19 cellular contexts compared by ENCODE assay signal in the genomic region with DNA sequence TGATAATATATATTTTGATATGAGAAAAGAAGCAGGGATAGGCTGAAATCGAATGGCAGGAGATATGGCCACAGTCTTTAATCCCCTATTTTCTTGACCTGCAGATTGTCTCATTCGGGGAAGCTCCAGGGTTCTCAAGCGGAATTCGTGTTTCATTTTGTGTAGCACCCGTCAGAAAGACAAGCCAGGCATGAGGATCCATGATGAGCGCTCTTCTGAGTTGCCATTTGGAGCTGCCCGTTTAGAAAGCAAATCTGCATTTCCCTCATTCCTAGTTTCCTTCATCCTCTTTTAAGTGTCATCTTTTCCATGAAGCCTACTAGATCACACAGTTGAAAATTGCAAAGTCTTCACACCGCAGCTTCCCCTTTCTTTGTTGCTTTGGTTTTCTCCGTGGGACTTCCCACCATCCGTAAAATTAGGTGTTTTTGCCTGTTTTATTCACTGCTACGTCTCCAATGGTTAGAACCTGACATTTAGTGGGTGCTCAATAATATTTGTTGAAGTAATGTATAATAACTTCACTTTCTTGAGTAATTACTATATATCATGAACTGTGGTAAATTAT. TPM values are rescaled to one million over a fixed set of nuclear protein-coding genes. Genes with fewer than 3 reads are reported as not detected.
"Had no signal": no experiment of that assay in that cellular context is flagged by ENCODE, and none has a peak within 500 bp of the region (broad histone marks: within the 10 kb centered on the region; RNA-seq: fewer than 3 reads in every experiment).

No MANE protein-coding gene starts in this region.

- ATAC-seq: activated CD4-positive, alpha-beta T cell treated with anti-CD3 and anti-CD28 coated beads for 36 hours; activated CD8-positive, alpha-beta T cell treated with anti-CD3 and anti-CD28 coated beads for 36 hours; left lung; psoas muscle; stimulated activated naive CD8-positive, alpha-beta T cell treated with anti-CD3 and anti-CD28 coated beads, Interleukin-15, Interleukin-2, amounts not matched to agents 100 U/mL and 50 U/mL, for 24 hours had no signal

- H3K27me3 ChIP-seq: cardiac muscle cell, heart left ventricle, left lung, sigmoid colon, testis had no signal

- DNase-seq: activated CD4-positive, alpha-beta T cell treated with anti-CD3 and anti-CD28 coated beads for 36 hours; activated CD8-positive, alpha-beta memory T cell treated with anti-CD3 and anti-CD28 coated beads, Interleukin-2, amount 50 U/mL, for 48 hours; activated CD8-positive, alpha-beta T cell treated with anti-CD3 and anti-CD28 coated beads for 36 hours; activated naive CD4-positive, alpha-beta T cell treated with Interleukin-2 at 50 U/mL for 16 hours; effector CD8-positive, alpha-beta T cell; heart left ventricle; left lung; mesendoderm; nephron progenitor cell; psoas muscle; sigmoid colon; stimulated activated CD4-positive, alpha-beta T cell treated with anti-CD3 and anti-CD28 coated beads, Interleukin-2, amount 100 ng/mL, for 48 hours; stimulated activated naive CD8-positive, alpha-beta T cell treated with anti-CD3 and anti-CD28 coated beads, Interleukin-15, Interleukin-2, amounts not matched to agents 100 U/mL and 50 U/mL, for 24 hours; testis had no signal

- H3K27ac ChIP-seq: cardiac muscle cell, psoas muscle, testis, VCaP had no signal

- H3K9me3 ChIP-seq: heart left ventricle, left lung, psoas muscle, sigmoid colon, testis had no signal

- H3K4me1 ChIP-seq: psoas muscle, sigmoid colon had no signal

- FAIRE-seq: colon, frontal cortex had no signal

- H3K36me3 ChIP-seq: cardiac muscle cell, sigmoid colon had no signal

- H3K4me3 ChIP-seq: cardiac muscle cell, heart left ventricle, left lung, psoas muscle, sigmoid colon, testis had no signal

RNA-seq across cellular contexts. Expression of a gene that starts 16.9 kb away (rescaled TPM):
- total RNA-seq: activated CD4-positive, alpha-beta T cell treated with anti-CD3 and anti-CD28 coated beads for 36 hours; activated CD8-positive, alpha-beta T cell treated with anti-CD3 and anti-CD28 coated beads for 36 hours; activated T-helper 1 cell treated with anti-CD3 and anti-CD28 coated beads, Interleukin-12 subunit alpha, Interleukin-12 subunit beta, Interleukin-2, Interleukin-4 antibody, amounts not matched to agents 30 ng/mL and 10 ng/mL and 1 ng/mL, durations not matched to agents 14 hours and 24 hours and 36 hours had no signal
